Comparison of ENCODE assay signal across 8 cellular contexts in genomic region chr2:240437861-240438809, GRCh38. TPM values are rescaled to one million over a fixed set of nuclear protein-coding genes. Genes with fewer than 3 reads are reported as not detected.
DNase-seq lines count a peak whose midpoint lies in the region; ATAC-seq, FAIRE-seq and TF ChIP-seq lines count a peak whose summit lies in the region.

No MANE protein-coding gene starts in this region.

- TF ChIP-seq RAD21 in HepG2 (CRISPR knock-in tag; IDR thresholded peaks at IDR 0.05): peak; percentile 99

- TF ChIP-seq CTCF in colonic mucosa (IDR thresholded peaks at IDR 0.05) (peak; percentile 91), HepG2 (CRISPR knock-in tag; IDR thresholded peaks at IDR 0.05) (peak; percentile 99)

- TF ChIP-seq POLR2A in HepG2 (IDR thresholded peaks at IDR 0.05; ENCODE audit: insufficient read depth in 1 of 2, low read depth in 2 of 2, low read length in 2 of 2): no peak

- peak; percentile 65 for FAIRE-seq in HepG2 (lab: Jason Lieb, UNC)

- peaks cover 3% of the 10 kb centered on the region; the same call in 1 of the 2 replicates for H4K20me1 ChIP-seq in HepG2 (ENCODE audit: insufficient read depth, low read length)

- H3K79me2 ChIP-seq in HepG2 (ENCODE audit: insufficient read depth, low read length): no peaks in the 10 kb centered on the region

- no peaks in the 10 kb centered on the region for H3K9me3 ChIP-seq in colonic mucosa
- H3K9me3 ChIP-seq in HepG2 (ENCODE audit: low read length): no peaks in the 10 kb centered on the region

- intact Hi-C loops in colonic mucosa (cut with DNase I): loop anchor here (2.0 to 5.0 kb wide), 2 partner anchors 205 to 286 kb away; no protein-coding TSS in a partner anchor
- intact Hi-C loops in HepG2 (cut with micrococcal nuclease; ENCODE audit: unreplicated experiment): loop anchor here (1.0 to 5.0 kb wide), 3 partner anchors 186 to 286 kb away; no protein-coding TSS in a partner anchor

- H3K9ac ChIP-seq in colonic mucosa (ENCODE audit: low read depth in 2 of 2, low read length in 2 of 2): peak overlapping the region in 1 of 2 donors; percentile 56
- no peak overlapping the region for H3K9ac ChIP-seq in HepG2 (ENCODE audit: insufficient read depth, low read depth, low read length)

- H3K27ac ChIP-seq in colonic mucosa (no peak overlapping the region), HepG2 (ENCODE audit: extremely low read length, insufficient read depth, low read length) (no peak overlapping the region)

- H3K4me3 ChIP-seq in colonic mucosa: no peak overlapping the region
- no peak overlapping the region for H3K4me3 ChIP-seq in HepG2 (replicated peaks in 1 of 3; ENCODE audit: insufficient read depth in 1 of 3, low read depth in 2 of 3, low read length in 3 of 3)

- CTCF ChIA-PET in HepG2 (lab: Yijun Ruan, JAX; ENCODE audit: low intra/inter-chr PET ratio, low total read pairs): interaction anchor here (0.7 to 3.4 kb wide), 4 partner anchors 93 to 287 kb away, joined by 3 to 84 read pairs (median 7); no protein-coding TSS in a partner anchor

- in situ Hi-C loops in HepG2 (cut with HindIII; ENCODE audit: extremely low pct_ligation_motif_present, low pct_unique_long_range_greater_than_20kb): loop anchor here (5.0 kb wide), 2 partner anchors 206 to 286 kb away; no protein-coding TSS in a partner anchor

- no peaks in the 10 kb centered on the region for H3K4me1 ChIP-seq in colonic mucosa
- peaks cover 11% of the 10 kb centered on the region for H3K4me1 ChIP-seq in HepG2 (ENCODE audit: insufficient read depth, low read length)

- no peak overlapping the region for H2AFZ ChIP-seq in HepG2 (ENCODE audit: low read length)

- peaks cover 9% of the 10 kb centered on the region for H3K27me3 ChIP-seq in colonic mucosa
- H3K27me3 ChIP-seq in HepG2 (ENCODE audit: control insufficient read depth in 1 of 2, insufficient read depth in 2 of 2, low read length in 2 of 2): peaks cover 22 to 39% of the 10 kb centered on the region in 2 experiments; a peak in 4 of 5 replicates

- peak; percentile 77 for ATAC-seq in HepG2
- no peak for ATAC-seq in HG03432 (IDR thresholded peaks at IDR 0.05; ENCODE audit: unreplicated experiment)

- WGBS in HepG2 (ENCODE audit: low lambda C conversion rate): 8% methylated on average over 14 of the region's 24 CpGs

- no peak overlapping the region for H3K4me2 ChIP-seq in HepG2 (ENCODE audit: low read depth, low read length)

- H3K36me3 ChIP-seq in colonic mucosa (no peaks in the 10 kb centered on the region), HepG2 (replicated peaks in 1 of 2; ENCODE audit: control insufficient read depth in 1 of 2, insufficient read depth in 2 of 2, low read length in 2 of 2) (no peaks in the 10 kb centered on the region)

- TF ChIP-seq EP300 in HepG2 (IDR thresholded peaks at IDR 0.05; ENCODE audit: low read depth in 2 of 2, low read length in 2 of 2) (no peak), HepG2 (CRISPR knock-in tag; IDR thresholded peaks at IDR 0.05; ENCODE audit: borderline replicate concordance) (0 out of 2 replicates have a peak, but pooled peaks have one; percentile 12)

- no TSS peak for BruUV-seq in HepG2 (replicated peaks; lab: Mats Ljungman, UMichigan)

- peak; percentile 25 for DNase-seq in NCI-H2171 treated with DMSO at 0.1 percent for 48 hours (lab: John Stamatoyannopoulos, UW)
- DNase-seq in NCI-H2171 (lab: John Stamatoyannopoulos, UW): no peak
- DNase-seq in NCI-H1105 treated with DMSO at 0.1 percent for 48 hours (lab: John Stamatoyannopoulos, UW): peak; percentile 10
- peak; percentile 60 to 62 for DNase-seq in activated CD4-positive, alpha-beta T cell treated with anti-CD3 and anti-CD28 coated beads for 4 hours
- peak; percentile 60 for DNase-seq in colonic mucosa
- peak; percentile 51 for DNase-seq in HepG2 (ENCODE audit: low spot score)
- DNase-seq in stimulated activated CD4-positive, alpha-beta T cell treated with anti-CD3 and anti-CD28 coated beads, TNF-alpha, amount 100 ng/mL, for 24 hours (ENCODE audit: low read depth in 3 of 3): peak; percentile 36 to 65 (median 43)

- POLR2A ChIA-PET in HepG2 (lab: Yijun Ruan, JAX): no interaction called here

TF ChIP-seq in HepG2, 621 proteins besides CTCF, POLR2A, EP300 and RAD21 (continues in another document):
- TF ChIP-seq TEF (CRISPR knock-in tag; IDR thresholded peaks at IDR 0.05) (no peak), ZNF124 (CRISPR knock-in tag; IDR thresholded peaks at IDR 0.05) (0 out of 2 replicates have a peak, but pooled peaks have one; percentile 62), BATF2 (CRISPR knock-in tag; IDR thresholded peaks at IDR 0.05) (no peak), ZNF839 (CRISPR knock-in tag; IDR thresholded peaks at IDR 0.05; ENCODE audit: borderline replicate concordance) (0 out of 2 replicates have a peak, but pooled peaks have one; percentile 44), EZH2 (conservative IDR thresholded peaks at IDR 0.05; ENCODE audit: low read depth, low read length) (peak; percentile 66; the same call in 1 of the 2 replicates)
- TF ChIP-seq, protein P1, sequence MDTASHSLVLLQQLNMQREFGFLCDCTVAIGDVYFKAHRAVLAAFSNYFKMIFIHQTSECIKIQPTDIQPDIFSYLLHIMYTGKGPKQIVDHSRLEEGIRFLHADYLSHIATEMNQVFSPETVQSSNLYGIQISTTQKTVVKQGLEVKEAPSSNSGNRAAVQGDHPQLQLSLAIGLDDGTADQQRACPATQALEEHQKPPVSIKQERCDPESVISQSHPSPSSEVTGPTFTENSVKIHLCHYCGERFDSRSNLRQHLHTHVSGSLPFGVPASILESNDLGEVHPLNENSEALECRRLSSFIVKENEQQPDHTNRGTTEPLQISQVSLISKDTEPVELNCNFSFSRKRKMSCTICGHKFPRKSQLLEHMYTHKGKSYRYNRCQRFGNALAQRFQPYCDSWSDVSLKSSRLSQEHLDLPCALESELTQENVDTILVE (CRISPR knock-in tag; IDR thresholded peaks at IDR 0.05): peak; percentile 72; the same call in 1 of the 2 replicates

RNA-seq across cellular contexts. Expression of gene GPC1, which starts 2.7 kb away (rescaled TPM):
- total RNA-seq in colonic mucosa: 10 to 100 TPM; 19.0 to 23.1 TPM
- 2.1 and 5.5 TPM in 2 replicates for total RNA-seq in HepG2 (2016; rRNA removed; fragmentation: Illumina TruSeq; extraction: Trizol)
- total RNA-seq in HepG2 (2016; cell fraction: cytosol; rRNA removed; fragmentation: Illumina TruSeq; extraction: Trizol; ENCODE audit: low read depth): 0.91 and 1.6 TPM in 2 replicates
- 1.8 and 5.2 TPM in 2 replicates for total RNA-seq in HepG2 (2016; cell fraction: insoluble cytoplasmic fraction; rRNA removed; fragmentation: Illumina TruSeq; extraction: Trizol)
- 1.9 and 2.0 TPM in 2 replicates for total RNA-seq in HepG2 (2016; cell fraction: membrane; rRNA removed; fragmentation: Illumina TruSeq; extraction: Trizol)
- total RNA-seq in HepG2 (2016; cell fraction: nucleus; rRNA removed; fragmentation: Illumina TruSeq; extraction: Trizol): 5.4 and 7.0 TPM in 2 replicates
- polyA plus RNA-seq in HepG2 (2011; rRNA removed): 4.0 and 4.8 TPM in 2 replicates
- 2.4 and 5.8 TPM in 2 replicates for polyA plus RNA-seq in HepG2 (2011; cell fraction: cytosol; rRNA removed)
- polyA plus RNA-seq in HepG2 (2011; cell fraction: nucleus; rRNA removed): 6.0 and 8.9 TPM in 2 replicates
- polyA plus RNA-seq in HepG2 (2012): 1.1 and 2.2 TPM in 2 replicates
- polyA plus RNA-seq in HepG2 (2016; cell fraction: cytosol; fragmentation: Illumina TruSeq; extraction: Trizol; ENCODE audit: low read depth): 1.3 and 1.7 TPM in 2 replicates
- 3.2 and 3.7 TPM in 2 replicates for polyA plus RNA-seq in HepG2 (2016; cell fraction: insoluble cytoplasmic fraction; fragmentation: Illumina TruSeq; extraction: Trizol; ENCODE audit: low read depth)
- 2.1 and 3.5 TPM in 2 replicates for polyA plus RNA-seq in HepG2 (2016; cell fraction: membrane; fragmentation: Illumina TruSeq; extraction: Trizol; ENCODE audit: low read depth)
- polyA plus RNA-seq in HepG2 (2016; cell fraction: nucleus; fragmentation: Illumina TruSeq; extraction: Trizol; ENCODE audit: insufficient read depth, low read depth): 12.8 and 13.1 TPM in 2 replicates
- 9.2 and 40.8 TPM in 2 replicates for polyA minus RNA-seq in HepG2 (2011; rRNA and poly(A)+ RNA removed; ENCODE audit: low replicate concordance)
- 7.8 and 8.3 TPM in 2 replicates for polyA minus RNA-seq in HepG2 (2011; cell fraction: cytosol; rRNA and poly(A)+ RNA removed)
- polyA minus RNA-seq in HepG2 (2011; cell fraction: nucleus; rRNA and poly(A)+ RNA removed): 2.1 and 4.8 TPM in 2 replicates
